Comparison of ENCODE assay signal across 1 cellular context in genomic region chrX:54484666-54485065, GRCh38.
TF ChIP-seq lines count a peak whose summit lies in the region.

No MANE protein-coding gene starts in this region.

TF ChIP-seq in GM23338, 12 proteins besides CTCF, POLR2A, EP300 and RAD21 (continued from another document):
- TF ChIP-seq, protein P1, sequence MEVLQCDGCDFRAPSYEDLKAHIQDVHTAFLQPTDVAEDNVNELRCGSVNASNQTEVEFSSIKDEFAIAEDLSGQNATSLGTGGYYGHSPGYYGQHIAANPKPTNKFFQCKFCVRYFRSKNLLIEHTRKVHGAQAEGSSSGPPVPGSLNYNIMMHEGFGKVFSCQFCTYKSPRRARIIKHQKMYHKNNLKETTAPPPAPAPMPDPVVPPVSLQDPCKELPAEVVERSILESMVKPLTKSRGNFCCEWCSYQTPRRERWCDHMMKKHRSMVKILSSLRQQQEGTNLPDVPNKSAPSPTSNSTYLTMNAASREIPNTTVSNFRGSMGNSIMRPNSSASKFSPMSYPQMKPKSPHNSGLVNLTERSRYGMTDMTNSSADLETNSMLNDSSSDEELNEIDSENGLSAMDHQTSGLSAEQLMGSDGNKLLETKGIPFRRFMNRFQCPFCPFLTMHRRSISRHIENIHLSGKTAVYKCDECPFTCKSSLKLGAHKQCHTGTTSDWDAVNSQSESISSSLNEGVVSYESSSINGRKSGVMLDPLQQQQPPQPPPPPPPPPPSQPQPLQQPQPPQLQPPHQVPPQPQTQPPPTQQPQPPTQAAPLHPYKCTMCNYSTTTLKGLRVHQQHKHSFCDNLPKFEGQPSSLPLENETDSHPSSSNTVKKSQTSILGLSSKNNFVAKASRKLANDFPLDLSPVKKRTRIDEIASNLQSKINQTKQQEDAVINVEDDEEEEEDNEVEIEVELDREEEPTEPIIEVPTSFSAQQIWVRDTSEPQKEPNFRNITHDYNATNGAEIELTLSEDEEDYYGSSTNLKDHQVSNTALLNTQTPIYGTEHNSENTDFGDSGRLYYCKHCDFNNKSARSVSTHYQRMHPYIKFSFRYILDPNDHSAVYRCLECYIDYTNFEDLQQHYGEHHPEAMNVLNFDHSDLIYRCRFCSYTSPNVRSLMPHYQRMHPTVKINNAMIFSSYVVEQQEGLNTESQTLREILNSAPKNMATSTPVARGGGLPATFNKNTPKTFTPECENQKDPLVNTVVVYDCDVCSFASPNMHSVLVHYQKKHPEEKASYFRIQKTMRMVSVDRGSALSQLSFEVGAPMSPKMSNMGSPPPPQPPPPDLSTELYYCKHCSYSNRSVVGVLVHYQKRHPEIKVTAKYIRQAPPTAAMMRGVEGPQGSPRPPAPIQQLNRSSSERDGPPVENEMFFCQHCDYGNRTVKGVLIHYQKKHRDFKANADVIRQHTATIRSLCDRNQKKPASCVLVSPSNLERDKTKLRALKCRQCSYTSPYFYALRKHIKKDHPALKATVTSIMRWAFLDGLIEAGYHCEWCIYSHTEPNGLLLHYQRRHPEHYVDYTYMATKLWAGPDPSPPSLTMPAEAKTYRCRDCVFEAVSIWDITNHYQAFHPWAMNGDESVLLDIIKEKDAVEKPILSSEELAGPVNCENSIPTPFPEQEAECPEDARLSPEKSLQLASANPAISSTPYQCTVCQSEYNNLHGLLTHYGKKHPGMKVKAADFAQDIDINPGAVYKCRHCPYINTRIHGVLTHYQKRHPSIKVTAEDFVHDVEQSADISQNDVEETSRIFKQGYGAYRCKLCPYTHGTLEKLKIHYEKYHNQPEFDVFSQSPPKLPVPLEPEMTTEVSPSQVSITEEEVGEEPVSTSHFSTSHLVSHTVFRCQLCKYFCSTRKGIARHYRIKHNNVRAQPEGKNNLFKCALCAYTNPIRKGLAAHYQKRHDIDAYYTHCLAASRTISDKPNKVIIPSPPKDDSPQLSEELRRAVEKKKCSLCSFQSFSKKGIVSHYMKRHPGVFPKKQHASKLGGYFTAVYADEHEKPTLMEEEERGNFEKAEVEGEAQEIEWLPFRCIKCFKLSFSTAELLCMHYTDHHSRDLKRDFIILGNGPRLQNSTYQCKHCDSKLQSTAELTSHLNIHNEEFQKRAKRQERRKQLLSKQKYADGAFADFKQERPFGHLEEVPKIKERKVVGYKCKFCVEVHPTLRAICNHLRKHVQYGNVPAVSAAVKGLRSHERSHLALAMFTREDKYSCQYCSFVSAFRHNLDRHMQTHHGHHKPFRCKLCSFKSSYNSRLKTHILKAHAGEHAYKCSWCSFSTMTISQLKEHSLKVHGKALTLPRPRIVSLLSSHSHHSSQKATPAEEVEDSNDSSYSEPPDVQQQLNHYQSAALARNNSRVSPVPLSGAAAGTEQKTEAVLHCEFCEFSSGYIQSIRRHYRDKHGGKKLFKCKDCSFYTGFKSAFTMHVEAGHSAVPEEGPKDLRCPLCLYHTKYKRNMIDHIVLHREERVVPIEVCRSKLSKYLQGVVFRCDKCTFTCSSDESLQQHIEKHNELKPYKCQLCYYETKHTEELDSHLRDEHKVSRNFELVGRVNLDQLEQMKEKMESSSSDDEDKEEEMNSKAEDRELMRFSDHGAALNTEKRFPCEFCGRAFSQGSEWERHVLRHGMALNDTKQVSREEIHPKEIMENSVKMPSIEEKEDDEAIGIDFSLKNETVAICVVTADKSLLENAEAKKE (CRISPR knock-in tag; IDR thresholded peaks at IDR 0.05), result no peak
- TF ChIP-seq STAT1 (IDR thresholded peaks at IDR 0.05; ENCODE audit: unreplicated experiment), result no peak
- no peak for TF ChIP-seq EZH2phosphoT487 (IDR thresholded peaks at IDR 0.05; ENCODE audit: unreplicated experiment)
- no peak for TF ChIP-seq POLR2AphosphoS5 (IDR thresholded peaks at IDR 0.05; ENCODE audit: low read depth)
- TF ChIP-seq ZNF331 (CRISPR knock-in tag; IDR thresholded peaks at IDR 0.05; ENCODE audit: low read depth), result no peak
